Comparison of ENCODE assay signal across 1 cellular context in the genomic region with DNA sequence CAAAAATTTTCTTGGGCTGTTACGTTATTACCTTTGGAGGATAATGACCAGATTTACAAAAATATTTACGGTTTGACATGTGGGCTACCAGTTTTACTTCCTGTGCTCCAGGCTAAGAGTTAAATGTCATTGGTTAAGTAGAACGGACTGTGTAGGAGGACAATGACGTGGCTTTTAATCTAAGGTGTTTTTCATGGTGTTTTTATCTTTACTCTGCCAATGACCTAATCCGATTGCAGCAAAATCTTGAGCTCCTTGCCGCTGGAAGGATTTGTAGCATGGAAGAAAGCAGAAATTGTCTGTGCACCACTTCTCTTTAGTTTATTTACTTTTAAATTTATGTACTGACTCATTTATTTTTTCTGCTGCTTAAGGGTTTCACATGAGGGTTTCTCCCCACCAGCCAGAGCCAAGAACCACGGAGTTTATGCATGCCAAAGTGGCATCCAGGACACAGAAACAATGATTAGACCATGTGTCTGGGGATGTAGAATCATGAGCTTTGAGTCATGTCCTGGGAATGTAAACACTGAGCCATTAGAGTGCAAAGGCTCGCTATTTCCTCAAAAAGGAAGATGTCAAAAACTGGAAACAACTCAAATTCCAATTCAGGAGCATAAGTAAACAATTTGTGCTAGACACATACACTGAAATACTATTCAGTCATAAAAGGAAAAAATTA.
TF ChIP-seq lines count a peak whose summit lies in the region.

No MANE protein-coding gene starts in this region.

TF ChIP-seq in HepG2, 621 proteins besides CTCF, POLR2A, EP300 and RAD21 (continues in another document):
- peak; percentile 97 for TF ChIP-seq GATAD2A (CRISPR knock-in tag; IDR thresholded peaks at IDR 0.05)
- no peak for TF ChIP-seq ZNF354B (CRISPR knock-in tag; IDR thresholded peaks at IDR 0.05)
- TF ChIP-seq ZBTB1 (CRISPR knock-in tag; IDR thresholded peaks at IDR 0.05; ENCODE audit: borderline replicate concordance): no peak
- TF ChIP-seq ZFP90 (CRISPR knock-in tag; IDR thresholded peaks at IDR 0.05; ENCODE audit: borderline replicate concordance): 0 out of 2 replicates have a peak, but pooled peaks have one; percentile 68
- peak; percentile 67; the same call in 1 of the 2 replicates for TF ChIP-seq GFI1 (CRISPR knock-in tag; IDR thresholded peaks at IDR 0.05; ENCODE audit: borderline replicate concordance)
- TF ChIP-seq ZNF496 (CRISPR knock-in tag; IDR thresholded peaks at IDR 0.05; ENCODE audit: insufficient replicate concordance): no peak
- no peak for TF ChIP-seq RARG (CRISPR knock-in tag; IDR thresholded peaks at IDR 0.05; ENCODE audit: low read depth)
- TF ChIP-seq BRD4 (CRISPR knock-in tag; IDR thresholded peaks at IDR 0.05): 0 out of 2 replicates have a peak, but pooled peaks have one; percentile 64
- no peak for TF ChIP-seq RBM39 (IDR thresholded peaks at IDR 0.05; ENCODE audit: low read depth, low read length, poor library complexity, severe bottlenecking)
- TF ChIP-seq ADNP (CRISPR knock-in tag; IDR thresholded peaks at IDR 0.05): peak; percentile 9; the same call in 1 of the 2 replicates
- no peak for TF ChIP-seq CBX5 (CRISPR knock-in tag; IDR thresholded peaks at IDR 0.05; ENCODE audit: borderline replicate concordance)
- no peak; the same call in 1 of the 2 replicates for TF ChIP-seq NFE2L2 (IDR thresholded peaks at IDR 0.05; ENCODE audit: low read length)
- TF ChIP-seq, protein P1, sequence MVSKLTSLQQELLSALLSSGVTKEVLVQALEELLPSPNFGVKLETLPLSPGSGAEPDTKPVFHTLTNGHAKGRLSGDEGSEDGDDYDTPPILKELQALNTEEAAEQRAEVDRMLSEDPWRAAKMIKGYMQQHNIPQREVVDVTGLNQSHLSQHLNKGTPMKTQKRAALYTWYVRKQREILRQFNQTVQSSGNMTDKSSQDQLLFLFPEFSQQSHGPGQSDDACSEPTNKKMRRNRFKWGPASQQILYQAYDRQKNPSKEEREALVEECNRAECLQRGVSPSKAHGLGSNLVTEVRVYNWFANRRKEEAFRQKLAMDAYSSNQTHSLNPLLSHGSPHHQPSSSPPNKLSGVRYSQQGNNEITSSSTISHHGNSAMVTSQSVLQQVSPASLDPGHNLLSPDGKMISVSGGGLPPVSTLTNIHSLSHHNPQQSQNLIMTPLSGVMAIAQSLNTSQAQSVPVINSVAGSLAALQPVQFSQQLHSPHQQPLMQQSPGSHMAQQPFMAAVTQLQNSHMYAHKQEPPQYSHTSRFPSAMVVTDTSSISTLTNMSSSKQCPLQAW (CRISPR knock-in tag; IDR thresholded peaks at IDR 0.05): peak; percentile 86
- no peak for TF ChIP-seq GMEB2 (CRISPR knock-in tag; IDR thresholded peaks at IDR 0.05; ENCODE audit: low read depth)
- peak; percentile 50; the same call in 1 of the 2 replicates for TF ChIP-seq HOXD1 (CRISPR knock-in tag; IDR thresholded peaks at IDR 0.05)
- TF ChIP-seq, protein P2, sequence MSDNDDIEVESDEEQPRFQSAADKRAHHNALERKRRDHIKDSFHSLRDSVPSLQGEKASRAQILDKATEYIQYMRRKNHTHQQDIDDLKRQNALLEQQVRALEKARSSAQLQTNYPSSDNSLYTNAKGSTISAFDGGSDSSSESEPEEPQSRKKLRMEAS (IDR thresholded peaks at IDR 0.05): peak; percentile 93
- TF ChIP-seq ZNF569 (CRISPR knock-in tag; IDR thresholded peaks at IDR 0.05; ENCODE audit: borderline replicate concordance): no peak
- peak; percentile 72; the same call in 1 of the 2 replicates for TF ChIP-seq PPARG (CRISPR knock-in tag; conservative IDR thresholded peaks at IDR 0.05)
- TF ChIP-seq ZNF264 (CRISPR knock-in tag; IDR thresholded peaks at IDR 0.05): peak; percentile 91
- peak; percentile 89 for TF ChIP-seq DPF2 (CRISPR knock-in tag; IDR thresholded peaks at IDR 0.05; ENCODE audit: borderline replicate concordance, low read depth)
- TF ChIP-seq NFIB (CRISPR knock-in tag; IDR thresholded peaks at IDR 0.05; ENCODE audit: borderline replicate concordance): no peak
- TF ChIP-seq ZNF878 (CRISPR knock-in tag; IDR thresholded peaks at IDR 0.05): peak; percentile 54; the same call in 1 of the 2 replicates
- 0 out of 2 replicates have a peak, but pooled peaks have one; percentile 44 for TF ChIP-seq MEF2D (CRISPR knock-in tag; IDR thresholded peaks at IDR 0.05)
- peak; percentile 29; the same call in 1 of the 2 replicates for TF ChIP-seq ESRRA (CRISPR knock-in tag; IDR thresholded peaks at IDR 0.05; ENCODE audit: low read depth)
- TF ChIP-seq ATF3 (CRISPR knock-in tag; IDR thresholded peaks at IDR 0.05): peak; percentile 87
- no peak for TF ChIP-seq ZC3H4 (CRISPR knock-in tag; IDR thresholded peaks at IDR 0.05; ENCODE audit: borderline replicate concordance)
- TF ChIP-seq, protein P3, sequence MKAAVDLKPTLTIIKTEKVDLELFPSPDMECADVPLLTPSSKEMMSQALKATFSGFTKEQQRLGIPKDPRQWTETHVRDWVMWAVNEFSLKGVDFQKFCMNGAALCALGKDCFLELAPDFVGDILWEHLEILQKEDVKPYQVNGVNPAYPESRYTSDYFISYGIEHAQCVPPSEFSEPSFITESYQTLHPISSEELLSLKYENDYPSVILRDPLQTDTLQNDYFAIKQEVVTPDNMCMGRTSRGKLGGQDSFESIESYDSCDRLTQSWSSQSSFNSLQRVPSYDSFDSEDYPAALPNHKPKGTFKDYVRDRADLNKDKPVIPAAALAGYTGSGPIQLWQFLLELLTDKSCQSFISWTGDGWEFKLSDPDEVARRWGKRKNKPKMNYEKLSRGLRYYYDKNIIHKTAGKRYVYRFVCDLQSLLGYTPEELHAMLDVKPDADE (CRISPR knock-in tag; IDR thresholded peaks at IDR 0.05): no peak
- TF ChIP-seq DMTF1 (CRISPR knock-in tag; IDR thresholded peaks at IDR 0.05): no peak
- TF ChIP-seq ZNF24 (IDR thresholded peaks at IDR 0.05): no peak
- TF ChIP-seq, protein P4, sequence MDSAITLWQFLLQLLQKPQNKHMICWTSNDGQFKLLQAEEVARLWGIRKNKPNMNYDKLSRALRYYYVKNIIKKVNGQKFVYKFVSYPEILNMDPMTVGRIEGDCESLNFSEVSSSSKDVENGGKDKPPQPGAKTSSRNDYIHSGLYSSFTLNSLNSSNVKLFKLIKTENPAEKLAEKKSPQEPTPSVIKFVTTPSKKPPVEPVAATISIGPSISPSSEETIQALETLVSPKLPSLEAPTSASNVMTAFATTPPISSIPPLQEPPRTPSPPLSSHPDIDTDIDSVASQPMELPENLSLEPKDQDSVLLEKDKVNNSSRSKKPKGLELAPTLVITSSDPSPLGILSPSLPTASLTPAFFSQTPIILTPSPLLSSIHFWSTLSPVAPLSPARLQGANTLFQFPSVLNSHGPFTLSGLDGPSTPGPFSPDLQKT (CRISPR knock-in tag; IDR thresholded peaks at IDR 0.05; ENCODE audit: borderline replicate concordance): no peak; the same call in 1 of the 2 replicates
- no peak for TF ChIP-seq KLF15 (CRISPR knock-in tag; IDR thresholded peaks at IDR 0.05; ENCODE audit: borderline replicate concordance)
- TF ChIP-seq GABPA (IDR thresholded peaks at IDR 0.05; ENCODE audit: low read depth, low read length): no peak
- peak; percentile 52; the same call in 1 of the 2 replicates for TF ChIP-seq GABPA (CRISPR knock-in tag; IDR thresholded peaks at IDR 0.05; ENCODE audit: low read depth)
- TF ChIP-seq ERF (CRISPR knock-in tag; IDR thresholded peaks at IDR 0.05): peak; percentile 93
- no peak for TF ChIP-seq ZNF17 (CRISPR knock-in tag; IDR thresholded peaks at IDR 0.05)
- no peak for TF ChIP-seq ZNF790 (CRISPR knock-in tag; IDR thresholded peaks at IDR 0.05; ENCODE audit: borderline replicate concordance)
- TF ChIP-seq ZNF234 (CRISPR knock-in tag; conservative IDR thresholded peaks at IDR 0.05): peak; percentile 81; the same call in 1 of the 2 replicates
- no peak for TF ChIP-seq ZNF879 (CRISPR knock-in tag; IDR thresholded peaks at IDR 0.05)
- no peak for TF ChIP-seq ZNF674 (CRISPR knock-in tag; IDR thresholded peaks at IDR 0.05; ENCODE audit: low read depth)
- TF ChIP-seq MATR3 (CRISPR knock-in tag; IDR thresholded peaks at IDR 0.05): no peak
- no peak for TF ChIP-seq ZNF20 (CRISPR knock-in tag; IDR thresholded peaks at IDR 0.05)
- peak; percentile 52; the same call in 1 of the 2 replicates for TF ChIP-seq MEIS1 (CRISPR knock-in tag; IDR thresholded peaks at IDR 0.05; ENCODE audit: borderline replicate concordance)
- no peak for TF ChIP-seq SMAD9 (CRISPR knock-in tag; IDR thresholded peaks at IDR 0.05)
- TF ChIP-seq FOXK2 (IDR thresholded peaks at IDR 0.05): peak; percentile 80
- TF ChIP-seq, protein P5, sequence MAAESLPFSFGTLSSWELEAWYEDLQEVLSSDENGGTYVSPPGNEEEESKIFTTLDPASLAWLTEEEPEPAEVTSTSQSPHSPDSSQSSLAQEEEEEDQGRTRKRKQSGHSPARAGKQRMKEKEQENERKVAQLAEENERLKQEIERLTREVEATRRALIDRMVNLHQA (CRISPR knock-in tag; IDR thresholded peaks at IDR 0.05): no peak
- no peak for TF ChIP-seq ZBTB37 (CRISPR knock-in tag; IDR thresholded peaks at IDR 0.05)
- TF ChIP-seq ATM (IDR thresholded peaks at IDR 0.05; ENCODE audit: borderline replicate concordance): no peak
- TF ChIP-seq TERF1 (CRISPR knock-in tag; IDR thresholded peaks at IDR 0.05): no peak
- TF ChIP-seq ZNF446 (CRISPR knock-in tag; IDR thresholded peaks at IDR 0.05): no peak
- TF ChIP-seq SIX1 (CRISPR knock-in tag; IDR thresholded peaks at IDR 0.05; ENCODE audit: borderline replicate concordance): peak; percentile 65; the same call in 1 of the 2 replicates
- no peak for TF ChIP-seq ATF5 (CRISPR knock-in tag; IDR thresholded peaks at IDR 0.05; ENCODE audit: low read depth)
- no peak for TF ChIP-seq HOXA9 (CRISPR knock-in tag; IDR thresholded peaks at IDR 0.05; ENCODE audit: borderline replicate concordance)
- TF ChIP-seq KLF16 (CRISPR knock-in tag; IDR thresholded peaks at IDR 0.05): peak in 1 of 2 experiments; percentile 81; a peak in 2 of 4 replicates
- TF ChIP-seq KMT2A (CRISPR knock-in tag; IDR thresholded peaks at IDR 0.05): no peak
- TF ChIP-seq ELF3 (CRISPR knock-in tag; IDR thresholded peaks at IDR 0.05): peak; percentile 99
- 0 out of 2 replicates have a peak, but pooled peaks have one; percentile 56 for TF ChIP-seq ZNF772 (CRISPR knock-in tag; IDR thresholded peaks at IDR 0.05)
- no peak; the same call in 1 of the 2 replicates for TF ChIP-seq MBD4 (IDR thresholded peaks at IDR 0.05; ENCODE audit: borderline replicate concordance, low read length)
